Comparison of ENCODE assay signal across 19 cellular contexts in genomic region chr1:25556132-25556670, GRCh38. TPM values are rescaled to one million over a fixed set of nuclear protein-coding genes. Genes with fewer than 3 reads are reported as not detected.
DNase-seq lines count a peak whose midpoint lies in the region; ATAC-seq, FAIRE-seq and TF ChIP-seq lines count a peak whose summit lies in the region.
"Had no signal": no experiment of that assay in that cellular context is flagged by ENCODE, and none has a peak within 500 bp of the region (broad histone marks: within the 10 kb centered on the region; RNA-seq: fewer than 3 reads in every experiment).

No MANE protein-coding gene starts in this region.

- dilution Hi-C loops in mammary epithelial cell (cut with HindIII; ENCODE audit: low sequenced_read_pairs), result no loop called here

- 91% methylated on average over 9 of the region's 11 CpGs for WGBS in A549 (ENCODE audit: missing lambda C conversion rate)
- WGBS in mammary epithelial cell (ENCODE audit: low coverage, missing lambda C conversion rate), result 96% methylated on average over 7 of the region's 11 CpGs

- CTCF ChIA-PET in A549 (lab: Yijun Ruan, JAX), result interaction anchor here (2.9 kb wide), 1 partner anchor 16 kb away, joined by 8 read pairs; no protein-coding TSS in a partner anchor
- CTCF ChIA-PET in CD8-positive, alpha-beta memory T cell (lab: Charles Lee), result interaction anchor here (0.7 to 2.1 kb wide), 3 partner anchors 13 to 34 kb away, joined by 3 to 13 read pairs (median 3); partner anchors contain the start of gene LDLRAP1
- CTCF ChIA-PET in mammary epithelial cell (lab: Charles Lee; ENCODE audit: low non-redundant PET), result interaction anchor here (0.6 kb wide), 1 partner anchor 11 kb away, joined by 5 read pairs; no protein-coding TSS in a partner anchor

- ATAC-seq in A549, result no peak
- no peak for ATAC-seq in HG02840 (IDR thresholded peaks at IDR 0.05; ENCODE audit: low FRiP score, unreplicated experiment)
- ATAC-seq in GM18870 (IDR thresholded peaks at IDR 0.05; ENCODE audit: unreplicated experiment), result no peak
- no peak for ATAC-seq in HG02623 (IDR thresholded peaks at IDR 0.05; ENCODE audit: unreplicated experiment)
- ATAC-seq: Right ventricle myocardium inferior had no signal

- H3K27me3 ChIP-seq in CD8-positive, alpha-beta memory T cell (ENCODE audit: insufficient read depth, low read length, poor library complexity, severe bottlenecking), result no peaks in the 10 kb centered on the region
- H3K27me3 ChIP-seq in mammary epithelial cell (ENCODE audit: insufficient read depth, low read length) (no peaks in the 10 kb centered on the region), mucosa of rectum (ENCODE audit: control insufficient read depth in 2 of 2, insufficient read depth in 2 of 2, low read length in 2 of 2) (no peaks in the 10 kb centered on the region)
- H3K27me3 ChIP-seq: MG63 had no signal

- no peak overlapping the region for H3K9ac ChIP-seq in mammary epithelial cell (ENCODE audit: insufficient read depth, low read length)
- peak overlapping the region in 1 of 2 donors; percentile 18 for H3K9ac ChIP-seq in mucosa of rectum (ENCODE audit: low read depth in 1 of 2, low read length in 2 of 2)

- H3K4me3 ChIP-seq in A549, result no peak overlapping the region
- H3K4me3 ChIP-seq in CD8-positive, alpha-beta memory T cell (ENCODE audit: low read length), result peak overlapping the region; percentile 29
- H3K4me3 ChIP-seq in mammary epithelial cell (replicated peaks in 1 of 3; ENCODE audit: insufficient read depth in 1 of 3, low read depth in 2 of 3, low read length in 3 of 3), result no peak overlapping the region
- no peak overlapping the region for H3K4me3 ChIP-seq in mucosa of rectum (ENCODE audit: low read length in 2 of 2)
- H3K4me3 ChIP-seq: MG63 had no signal

- H3K27ac Mint-ChIP-seq in CD8-positive, alpha-beta memory T cell, result peak overlapping the region; percentile 82 to 98 (median 93)
- H3K27ac Mint-ChIP-seq: T-helper 1 cell treated with Interleukin-12 subunit alpha and Interleukin-12 subunit beta and Interleukin-4 antibody, amounts not matched to agents 30 μg/mL and 1 μg/mL, for 36 hours had no signal

- no TSS peak for BruUV-seq in mammary epithelial cell (replicated peaks; lab: Mats Ljungman, UMichigan)

- H3K4me2 ChIP-seq in A549 (0 out of 3 replicates have a peak overlapping the region, but pooled peaks have one; percentile 14), mammary epithelial cell (ENCODE audit: insufficient read depth, low read depth, low read length) (peak overlapping the region; percentile 49)

- H3K79me2 ChIP-seq in mammary epithelial cell (ENCODE audit: insufficient read depth, low read length), result peaks cover 24% of the 10 kb centered on the region

- H4K20me1 ChIP-seq in mammary epithelial cell (ENCODE audit: insufficient read depth, low read length), result no peaks in the 10 kb centered on the region

- no peak for TF ChIP-seq RAD21 in A549 (conservative IDR thresholded peaks at IDR 0.05 in 1 of 2, IDR thresholded peaks at IDR 0.05 in 1 of 2)

- peak overlapping the region; percentile 29 for H2AFZ ChIP-seq in mammary epithelial cell (ENCODE audit: low read depth, low read length)

- POLR2A ChIA-PET in A549 (lab: Yijun Ruan, JAX), result no interaction called here
- POLR2A ChIA-PET in CD8-positive, alpha-beta memory T cell (lab: Charles Lee), result interaction anchor here (0.6 to 2.1 kb wide), 4 partner anchors 9 to 15 kb away, joined by 3 to 6 read pairs (median 4); partner anchors contain the start of gene LDLRAP1

- intact Hi-C loops in mammary epithelial cell (cut with micrococcal nuclease), result no loop called here

- H3K9me3 ChIP-seq in A549 (no peaks in the 10 kb centered on the region), mammary epithelial cell (replicated peaks; ENCODE audit: insufficient read depth, low read length) (no peaks in the 10 kb centered on the region), mucosa of rectum (ENCODE audit: control insufficient read depth in 2 of 2, low read length in 2 of 2) (no peaks in the 10 kb centered on the region)
- H3K9me3 ChIP-seq in CD8-positive, alpha-beta memory T cell (ENCODE audit: low read length), result no peaks in the 10 kb centered on the region
- H3K9me3 ChIP-seq: MG63 had no signal

- TF ChIP-seq CTCF in A549 (IDR thresholded peaks at IDR 0.05), result no peak
- TF ChIP-seq CTCF in mammary epithelial cell (conservative IDR thresholded peaks at IDR 0.05 in 1 of 2, IDR thresholded peaks at IDR 0.05 in 1 of 2; ENCODE audit: extremely low read depth in 1 of 2, insufficient read depth in 1 of 2, low read depth in 1 of 2, low read length in 2 of 2), result no peak

- H3K4me1 ChIP-seq in A549, result peaks cover 8% of the 10 kb centered on the region
- H3K4me1 ChIP-seq in CD8-positive, alpha-beta memory T cell (ENCODE audit: insufficient read depth, low read length), result peaks cover 100% of the 10 kb centered on the region
- peaks cover 29% of the 10 kb centered on the region for H3K4me1 ChIP-seq in mammary epithelial cell (ENCODE audit: insufficient read depth, low read length)
- H3K4me1 ChIP-seq in mucosa of rectum (ENCODE audit: control insufficient read depth in 2 of 2, insufficient read depth in 2 of 2, low read length in 2 of 2), result peaks cover 24 to 26% of the 10 kb centered on the region in 2 donors

- no peak for TF ChIP-seq EP300 in A549 (IDR thresholded peaks at IDR 0.05)

- no peaks in the 10 kb centered on the region for H3K9me3 Mint-ChIP-seq in CD8-positive, alpha-beta memory T cell
- H3K9me3 Mint-ChIP-seq: H9; neural crest cell; T-helper 1 cell treated with Interleukin-12 subunit alpha and Interleukin-12 subunit beta and Interleukin-4 antibody, amounts not matched to agents 30 μg/mL and 1 μg/mL, for 36 hours had no signal

- H3K4me1 Mint-ChIP-seq in CD8-positive, alpha-beta memory T cell, result peaks cover 91 to 100% (median 97%) of the 10 kb centered on the region in 3 donors

- FAIRE-seq in A549 (lab: Jason Lieb, UNC), result no peak
- FAIRE-seq: GM18507 had no signal

- in situ Hi-C loops in mammary epithelial cell (cut with MboI; ENCODE audit: low sequenced_read_pairs in 2 of 2), result no loop called here

- peaks cover 0 to 77% (median 22%) of the 10 kb centered on the region in 3 donors for H3K36me3 Mint-ChIP-seq in CD8-positive, alpha-beta memory T cell

- no peaks in the 10 kb centered on the region for H3K27me3 Mint-ChIP-seq in CD8-positive, alpha-beta memory T cell

- H3K4me3 Mint-ChIP-seq in CD8-positive, alpha-beta memory T cell, result peak overlapping the region in 6 of 7 donors; percentile 43 to 81 (median 63)
- H3K4me3 Mint-ChIP-seq: H9; neural crest cell; T-helper 1 cell treated with Interleukin-12 subunit alpha and Interleukin-12 subunit beta and Interleukin-4 antibody, amounts not matched to agents 30 μg/mL and 1 μg/mL, for 36 hours had no signal

- peak overlapping the region in 1 of 2 experiments; percentile 39; a peak in 1 of 6 replicates for H3K27ac ChIP-seq in A549
- peak overlapping the region; percentile 11 for H3K27ac ChIP-seq in CD8-positive, alpha-beta memory T cell (ENCODE audit: low read depth, low read length)
- H3K27ac ChIP-seq in mammary epithelial cell (ENCODE audit: insufficient read depth, low read depth, low read length), result no peak overlapping the region
- H3K27ac ChIP-seq in mucosa of rectum (ENCODE audit: low read depth in 2 of 2, low read length in 2 of 2), result peak overlapping the region; percentile 58 to 71

- DNase-seq in A549 (ENCODE audit: low read depth in 1 of 2, low spot score in 1 of 2), result no peak
- DNase-seq in CD8-positive, alpha-beta memory T cell, result no peak
- no peak for DNase-seq in mammary epithelial cell
- no peak for DNase-seq in stimulated activated CD4-positive, alpha-beta T cell treated with anti-CD3 and anti-CD28 coated beads, Interleukin-4, amount 100 ng/mL, for 1 hour
- DNase-seq: activated CD4-positive, CD25-positive, alpha-beta regulatory T cell; activated CD8-positive, alpha-beta memory T cell treated with anti-CD3 and anti-CD28 coated beads, Interleukin-2, amount 50 U/mL, for 48 hours; foreskin melanocyte; H9; MG63; NCI-H187; NCI-H446 had no signal

- peaks cover 36% of the 10 kb centered on the region for H3K36me3 ChIP-seq in CD8-positive, alpha-beta memory T cell (ENCODE audit: insufficient read depth, low read length)
- peaks cover 5% of the 10 kb centered on the region for H3K36me3 ChIP-seq in mammary epithelial cell (ENCODE audit: insufficient read depth, low read length)
- H3K36me3 ChIP-seq in mucosa of rectum (ENCODE audit: control insufficient read depth in 2 of 2, insufficient read depth in 2 of 2, low read length in 2 of 2), result peaks cover 19 to 42% of the 10 kb centered on the region in 2 donors

- TF ChIP-seq POLR2A in A549 (IDR thresholded peaks at IDR 0.05; ENCODE audit: low read length), result no peak

TF ChIP-seq in A549, 52 proteins besides CTCF, POLR2A, EP300 and RAD21 (continues in another document):
- no peak for TF ChIP-seq PBX3 (IDR thresholded peaks at IDR 0.05)
- no peak for TF ChIP-seq TP53 (CRISPR knock-in tag; IDR thresholded peaks at IDR 0.05)

RNA-seq across cellular contexts. Expression of gene LDLRAP1, which starts 12.8 kb away (rescaled TPM):
- polyA plus RNA-seq in A549 (2011; rRNA removed) (7.9 and 9.2 TPM in 2 replicates), A549 (2017; fragmentation: RNase III; extraction: RNeasy Plus Mini Kit Qiagen cat#74134 plus additional on column Dnase treatment) (9.9 to 10.9 TPM (median 10.1 TPM) in 3 replicates), mammary epithelial cell (28.8 TPM)
- 12.7 and 16.4 TPM in 2 replicates for polyA plus RNA-seq in A549 (2012; cell fraction: cytosol; rRNA removed)
- polyA plus RNA-seq in A549 (2012; cell fraction: nucleus; rRNA removed), result 19.2 and 21.2 TPM in 2 replicates
- polyA minus RNA-seq in A549 (2011; rRNA and poly(A)+ RNA removed), result 7.3 and 7.4 TPM in 2 replicates
- 10 to 100 TPM; 21.1 to 22.0 TPM for total RNA-seq in CD8-positive, alpha-beta memory T cell
- polyA plus RNA-seq in CD8-positive, alpha-beta memory T cell, result 302 TPM
- 10 to 100 TPM; 23.0 to 32.7 TPM for total RNA-seq in mammary epithelial cell
- polyA minus RNA-seq in mammary epithelial cell, result 27.1 TPM

Comparison
In these comparisons a context has a peak if more than half of its experiments do, and no peak if none do; other contexts are left out.
1. RNA of gene LDLRAP1, which starts 12.8 kb away (polyA plus RNA-seq): 302 TPM in CD8-positive, alpha-beta memory T cell (single experiment); 28.8 TPM in mammary epithelial cell (single experiment) and 7.9 to 21.2 TPM in A549; every median in the first group is over 10 times any median in the second.